Comparison of ENCODE assay signal across 18 cellular contexts in the genomic region with DNA sequence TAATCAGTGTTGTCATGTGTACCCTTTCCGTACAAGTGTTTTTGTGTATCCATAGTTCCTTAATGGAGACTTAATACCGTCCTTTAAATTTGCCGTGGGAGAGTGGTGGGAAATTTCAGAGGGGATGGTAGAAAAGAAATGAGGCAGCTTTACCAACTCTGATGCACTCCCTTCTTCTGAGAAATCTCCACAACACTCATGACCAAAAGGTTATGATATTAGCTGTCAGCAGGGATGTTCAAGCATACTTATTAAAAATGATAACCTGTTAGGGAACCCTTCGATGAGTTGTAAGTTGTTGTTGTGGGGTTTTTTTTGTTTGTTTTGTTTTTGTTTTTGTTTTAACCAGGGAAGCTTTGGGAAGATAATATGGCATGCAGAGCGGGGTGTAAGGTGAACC. TPM values are rescaled to one million over a fixed set of nuclear protein-coding genes. Genes with fewer than 3 reads are reported as not detected.
DNase-seq lines count a peak whose midpoint lies in the region; ATAC-seq lines count a peak whose summit lies in the region.
"Had no signal": no experiment of that assay in that cellular context is flagged by ENCODE, and none has a peak within 500 bp of the region (broad histone marks: within the 10 kb centered on the region; RNA-seq: fewer than 3 reads in every experiment).

No MANE protein-coding gene starts in this region.

- peak overlapping the region; percentile 89 for H3K27ac Mint-ChIP-seq in activated T-cell treated with anti-CD3 and anti-CD28 coated beads, Interleukin-2, amount 50 U/mL, for 72 hours
- peak overlapping the region in 5 of 7 donors; percentile 2 to 86 (median 50) for H3K27ac Mint-ChIP-seq in CD4-positive, alpha-beta memory T cell
- peak overlapping the region; percentile 10 for H3K27ac Mint-ChIP-seq in activated naive CD8-positive, alpha-beta T cell treated with anti-CD3 and anti-CD28 coated beads, Interleukin-2, amount 50 U/mL, for 24 hours
- peak overlapping the region; percentile 10 for H3K27ac Mint-ChIP-seq in stimulated activated memory B cell treated with anti-CD40 and anti-IgM and Interleukin-4, amounts not matched to agents 10 μg/mL and 1 μg/mL and 100 μg/mL, for 72 hours

- ATAC-seq in activated T-cell treated with anti-CD3 and anti-CD28 coated beads, Interleukin-2, amount 50 U/mL, for 72 hours (replicated peaks in 1 of 2), result peak in 1 of 2 donors; percentile 49
- ATAC-seq in activated T-cell treated with anti-CD3 and anti-CD28 coated beads, Interleukin-2, amount 50 U/mL, for 4 hours, result no peak
- no peak for ATAC-seq in activated naive CD8-positive, alpha-beta T cell treated with anti-CD3 and anti-CD28 coated beads, Interleukin-2, amount 50 U/mL, for 24 hours
- ATAC-seq in stimulated activated memory B cell treated with anti-CD40 and anti-IgM and Interleukin-4, amounts not matched to agents 10 μg/mL and 1 μg/mL and 100 μg/mL, for 72 hours, result no peak
- ATAC-seq in GM18867 (IDR thresholded peaks at IDR 0.05; ENCODE audit: unreplicated experiment), result no peak
- ATAC-seq: A549, Right ventricle myocardium inferior had no signal

- CTCF ChIA-PET in CD4-positive, alpha-beta memory T cell (lab: Charles Lee; ENCODE audit: partially characterized antibody), result interaction anchor here (1.1 kb wide), 2 partner anchors 80 to 130 kb away, joined by 3 read pairs; no protein-coding TSS in a partner anchor

- peaks cover 41% of the 10 kb centered on the region for H3K4me1 ChIP-seq in CD4-positive, alpha-beta memory T cell (ENCODE audit: insufficient read depth, low read length)
- H3K4me1 ChIP-seq: BLaER1 had no signal

- no peak overlapping the region for H3K4me3 ChIP-seq in CD4-positive, alpha-beta memory T cell (ENCODE audit: low read length in 2 of 2)
- H3K4me3 ChIP-seq: A549, BLaER1 had no signal

- DNase-seq in activated T-cell treated with anti-CD3 and anti-CD28 coated beads, Interleukin-2, amount 50 U/mL, for 72 hours, result no peak
- no peak for DNase-seq in activated T-cell treated with anti-CD3 and anti-CD28 coated beads, Interleukin-2, amount 50 U/mL, for 4 hours
- DNase-seq in CD4-positive, alpha-beta memory T cell, result no peak
- no peak for DNase-seq in activated naive CD8-positive, alpha-beta T cell treated with anti-CD3 and anti-CD28 coated beads, Interleukin-2, amount 50 U/mL, for 24 hours
- DNase-seq in A172 (ENCODE audit: low spot score), result no peak
- DNase-seq: DMS79 treated with DMSO at 0.1 percent for 48 hours, KBM-7, MV-4-11, NCI-H1417 treated with DMSO at 0.1 percent for 48 hours, NCI-H187 treated with DMSO at 0.1 percent for 48 hours, NCI-H2227 treated with DMSO at 0.1 percent for 48 hours, NCI-H510A treated with DMSO at 0.1 percent for 48 hours, NCI-H774 had no signal

- H3K36me3 Mint-ChIP-seq in activated T-cell treated with anti-CD3 and anti-CD28 coated beads, Interleukin-2, amount 50 U/mL, for 72 hours (ENCODE audit: insufficient read depth in 2 of 2), result peaks cover 10 to 19% of the 10 kb centered on the region in 2 donors
- peaks cover 39% of the 10 kb centered on the region for H3K36me3 Mint-ChIP-seq in activated T-cell treated with anti-CD3 and anti-CD28 coated beads, Interleukin-2, amount 50 U/mL, for 4 hours (ENCODE audit: insufficient read depth)
- peaks cover 31 to 36% of the 10 kb centered on the region in 2 donors for H3K36me3 Mint-ChIP-seq in CD4-positive, alpha-beta memory T cell
- peaks cover 45% of the 10 kb centered on the region for H3K36me3 Mint-ChIP-seq in activated naive CD8-positive, alpha-beta T cell treated with anti-CD3 and anti-CD28 coated beads, Interleukin-2, amount 50 U/mL, for 24 hours (ENCODE audit: low read depth)
- peaks cover 59% of the 10 kb centered on the region for H3K36me3 Mint-ChIP-seq in stimulated activated memory B cell treated with anti-CD40 and anti-IgM and Interleukin-4, amounts not matched to agents 10 μg/mL and 1 μg/mL and 100 μg/mL, for 72 hours

- peak overlapping the region in 1 of 2 donors; percentile 60 for H3K4me3 Mint-ChIP-seq in activated T-cell treated with anti-CD3 and anti-CD28 coated beads, Interleukin-2, amount 50 U/mL, for 72 hours
- no peak overlapping the region for H3K4me3 Mint-ChIP-seq in activated T-cell treated with anti-CD3 and anti-CD28 coated beads, Interleukin-2, amount 50 U/mL, for 4 hours
- peak overlapping the region in 6 of 8 donors; percentile 20 to 62 (median 35) for H3K4me3 Mint-ChIP-seq in CD4-positive, alpha-beta memory T cell
- no peak overlapping the region for H3K4me3 Mint-ChIP-seq in activated naive CD8-positive, alpha-beta T cell treated with anti-CD3 and anti-CD28 coated beads, Interleukin-2, amount 50 U/mL, for 24 hours
- H3K4me3 Mint-ChIP-seq in stimulated activated memory B cell treated with anti-CD40 and anti-IgM and Interleukin-4, amounts not matched to agents 10 μg/mL and 1 μg/mL and 100 μg/mL, for 72 hours, result no peak overlapping the region

- H3K27me3 ChIP-seq in CD4-positive, alpha-beta memory T cell (ENCODE audit: insufficient read depth, low read length), result no peaks in the 10 kb centered on the region
- H3K27me3 ChIP-seq: BLaER1 had no signal

- no peak overlapping the region for H3K27ac ChIP-seq in CD4-positive, alpha-beta memory T cell (ENCODE audit: low read depth, low read length)
- H3K27ac ChIP-seq: A549, BLaER1 had no signal

- POLR2A ChIA-PET in CD4-positive, alpha-beta memory T cell (lab: Charles Lee; ENCODE audit: partially characterized antibody), result interaction anchor here (1.9 kb wide), 1 partner anchor 9 kb away, joined by 8 read pairs; no protein-coding TSS in a partner anchor

- no peaks in the 10 kb centered on the region for H3K9me3 Mint-ChIP-seq in activated T-cell treated with anti-CD3 and anti-CD28 coated beads, Interleukin-2, amount 50 U/mL, for 72 hours
- H3K9me3 Mint-ChIP-seq in activated T-cell treated with anti-CD3 and anti-CD28 coated beads, Interleukin-2, amount 50 U/mL, for 4 hours, result peaks cover 12% of the 10 kb centered on the region
- peaks cover 0 to 3% (median 0%) of the 10 kb centered on the region in 8 donors for H3K9me3 Mint-ChIP-seq in CD4-positive, alpha-beta memory T cell
- H3K9me3 Mint-ChIP-seq in activated naive CD8-positive, alpha-beta T cell treated with anti-CD3 and anti-CD28 coated beads, Interleukin-2, amount 50 U/mL, for 24 hours, result no peaks in the 10 kb centered on the region
- H3K9me3 Mint-ChIP-seq in stimulated activated memory B cell treated with anti-CD40 and anti-IgM and Interleukin-4, amounts not matched to agents 10 μg/mL and 1 μg/mL and 100 μg/mL, for 72 hours, result peaks cover 3% of the 10 kb centered on the region

- intact Hi-C loops in CD4-positive, alpha-beta memory T cell (cut with micrococcal nuclease), result no loop called here

- H3K27me3 Mint-ChIP-seq in activated T-cell treated with anti-CD3 and anti-CD28 coated beads, Interleukin-2, amount 50 U/mL, for 72 hours (ENCODE audit: low read depth), result no peaks in the 10 kb centered on the region
- H3K27me3 Mint-ChIP-seq in activated T-cell treated with anti-CD3 and anti-CD28 coated beads, Interleukin-2, amount 50 U/mL, for 4 hours (ENCODE audit: low read depth), result no peaks in the 10 kb centered on the region
- H3K27me3 Mint-ChIP-seq in CD4-positive, alpha-beta memory T cell, result no peaks in the 10 kb centered on the region
- H3K27me3 Mint-ChIP-seq in activated naive CD8-positive, alpha-beta T cell treated with anti-CD3 and anti-CD28 coated beads, Interleukin-2, amount 50 U/mL, for 24 hours, result no peaks in the 10 kb centered on the region
- H3K27me3 Mint-ChIP-seq in stimulated activated memory B cell treated with anti-CD40 and anti-IgM and Interleukin-4, amounts not matched to agents 10 μg/mL and 1 μg/mL and 100 μg/mL, for 72 hours, result no peaks in the 10 kb centered on the region

- H3K9me3 ChIP-seq in CD4-positive, alpha-beta memory T cell (ENCODE audit: control insufficient read depth in 1 of 2, low read length in 2 of 2), result no peaks in the 10 kb centered on the region

- peaks cover 20% of the 10 kb centered on the region for H3K36me3 ChIP-seq in CD4-positive, alpha-beta memory T cell (ENCODE audit: insufficient read depth, low read length)

- peaks cover 62% of the 10 kb centered on the region for H3K4me1 Mint-ChIP-seq in activated T-cell treated with anti-CD3 and anti-CD28 coated beads, Interleukin-2, amount 50 U/mL, for 72 hours (ENCODE audit: low read depth)
- H3K4me1 Mint-ChIP-seq in activated T-cell treated with anti-CD3 and anti-CD28 coated beads, Interleukin-2, amount 50 U/mL, for 4 hours (ENCODE audit: low read depth), result peaks cover 49% of the 10 kb centered on the region
- H3K4me1 Mint-ChIP-seq in CD4-positive, alpha-beta memory T cell, result peaks cover 46 to 66% (median 55%) of the 10 kb centered on the region in 4 donors
- H3K4me1 Mint-ChIP-seq in activated naive CD8-positive, alpha-beta T cell treated with anti-CD3 and anti-CD28 coated beads, Interleukin-2, amount 50 U/mL, for 24 hours, result peaks cover 57% of the 10 kb centered on the region
- peaks cover 60% of the 10 kb centered on the region for H3K4me1 Mint-ChIP-seq in stimulated activated memory B cell treated with anti-CD40 and anti-IgM and Interleukin-4, amounts not matched to agents 10 μg/mL and 1 μg/mL and 100 μg/mL, for 72 hours

RNA-seq across cellular contexts. Expression of a gene that starts 12.5 kb away (rescaled TPM):
- 100 to 1,000 TPM in 1 of 2 donors, 10 to 100 TPM in 1; 97.0 to 102 TPM for total RNA-seq in activated T-cell treated with anti-CD3 and anti-CD28 coated beads, Interleukin-2, amount 50 U/mL, for 72 hours
- 10 to 100 TPM; 90.5 to 97.5 (median 92.4) TPM for total RNA-seq in activated T-cell treated with anti-CD3 and anti-CD28 coated beads, Interleukin-2, amount 50 U/mL, for 4 hours
- 10 to 100 TPM; 73.6 to 77.2 TPM for total RNA-seq in CD4-positive, alpha-beta memory T cell
- polyA plus RNA-seq in CD4-positive, alpha-beta memory T cell, result 10 to 100 TPM; 38.3 to 46.0 TPM
- 49.6 and 59.0 TPM in 2 replicates for total RNA-seq in A172 (2014; rRNA removed; shearing (Covaris generic))

Comparison
In these comparisons a context has a peak if more than half of its experiments do, and no peak if none do; other contexts are left out.
1. H3K27ac Mint-ChIP-seq: peak in every context shown above with its lines; median percentile 89 in activated T-cell treated with anti-CD3 and anti-CD28 coated beads, Interleukin-2, amount 50 U/mL, for 72 hours; 50 in CD4-positive, alpha-beta memory T cell; 10 in activated naive CD8-positive, alpha-beta T cell treated with anti-CD3 and anti-CD28 coated beads, Interleukin-2, amount 50 U/mL, for 24 hours; 10 in stimulated activated memory B cell treated with anti-CD40 and anti-IgM and Interleukin-4, amounts not matched to agents 10 μg/mL and 1 μg/mL and 100 μg/mL, for 72 hours.
2. H3K4me3 Mint-ChIP-seq: peak in CD4-positive, alpha-beta memory T cell (6 of 8); none in activated T-cell treated with anti-CD3 and anti-CD28 coated beads, Interleukin-2, amount 50 U/mL, for 4 hours (single experiment), activated naive CD8-positive, alpha-beta T cell treated with anti-CD3 and anti-CD28 coated beads, Interleukin-2, amount 50 U/mL, for 24 hours (single experiment) and stimulated activated memory B cell treated with anti-CD40 and anti-IgM and Interleukin-4, amounts not matched to agents 10 μg/mL and 1 μg/mL and 100 μg/mL, for 72 hours (single experiment).